ENCODE assay signal across 9 cellular contexts in the genomic region with DNA sequence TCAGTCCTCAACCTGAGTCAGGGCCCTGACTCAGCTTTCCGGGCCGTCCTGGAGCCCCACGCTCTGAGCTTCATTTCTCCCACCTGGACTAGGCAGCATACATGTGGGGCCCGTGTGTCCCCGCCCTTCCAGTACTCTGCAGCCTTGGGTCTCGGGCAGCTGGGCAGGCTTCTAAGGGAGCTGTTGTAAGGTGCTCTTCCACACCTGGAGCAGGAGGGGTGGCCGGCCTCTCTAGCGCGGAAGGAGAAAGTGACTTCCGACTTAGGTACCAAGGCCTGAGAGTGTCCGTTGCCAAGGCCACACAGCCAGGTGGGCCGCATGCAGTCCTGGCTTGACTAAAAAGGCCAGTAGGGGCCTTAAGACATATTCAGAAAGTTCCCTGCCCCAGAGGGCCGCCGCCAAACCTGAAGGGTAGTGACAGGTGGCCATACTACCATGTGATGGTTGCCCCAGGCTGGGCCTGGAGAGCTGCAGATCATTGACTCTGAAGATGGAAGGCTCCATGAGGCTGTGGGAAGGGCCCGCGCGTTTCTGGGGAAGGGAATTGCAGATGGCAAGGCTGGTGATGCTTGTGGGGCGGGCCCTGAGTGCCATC. TPM values are rescaled to one million over a fixed set of nuclear protein-coding genes. Genes with fewer than 3 reads are reported as not detected.
DNase-seq lines count a peak whose midpoint lies in the region; ATAC-seq lines count a peak whose summit lies in the region.
"Had no signal": no experiment of that assay in that cellular context is flagged by ENCODE, and none has a peak within 500 bp of the region (broad histone marks: within the 10 kb centered on the region; RNA-seq: fewer than 3 reads in every experiment).

No MANE protein-coding gene starts in this region.

- no peaks in the 10 kb centered on the region for H3K27me3 Mint-ChIP-seq in activated naive CD8-positive, alpha-beta T cell treated with anti-CD3 and anti-CD28 coated beads, Interleukin-2, amount 10 ng/mL, durations not matched to agents 7 days and 5 days

- no peaks in the 10 kb centered on the region for H3K9me3 ChIP-seq in muscle layer of colon (ENCODE audit: low read length)

- H3K27ac ChIP-seq in muscle layer of colon (ENCODE audit: low read depth, low read length) = peak overlapping the region; percentile 40

- no peaks in the 10 kb centered on the region for H3K9me3 Mint-ChIP-seq in activated naive CD8-positive, alpha-beta T cell treated with anti-CD3 and anti-CD28 coated beads, Interleukin-2, amount 10 ng/mL, durations not matched to agents 7 days and 5 days

- H3K36me3 Mint-ChIP-seq in activated naive CD8-positive, alpha-beta T cell treated with anti-CD3 and anti-CD28 coated beads, Interleukin-2, amount 10 ng/mL, durations not matched to agents 7 days and 5 days = peaks cover 18% of the 10 kb centered on the region

- peak overlapping the region in 1 of 2 donors; percentile 27 for H3K4me3 ChIP-seq in muscle layer of colon (ENCODE audit: low read depth in 1 of 2, low read length in 2 of 2)

- ATAC-seq in GM18873 (IDR thresholded peaks at IDR 0.05; ENCODE audit: low FRiP score, unreplicated experiment) (peak; percentile 19), HG02852 (IDR thresholded peaks at IDR 0.05; ENCODE audit: unreplicated experiment) (peak; percentile 14)
- ATAC-seq in activated naive CD8-positive, alpha-beta T cell treated with anti-CD3 and anti-CD28 coated beads, Interleukin-2, amount 10 ng/mL, durations not matched to agents 7 days and 5 days (ENCODE audit: low read depth) = peak; percentile 30

- peak overlapping the region; percentile 72 for H3K4me3 Mint-ChIP-seq in activated naive CD8-positive, alpha-beta T cell treated with anti-CD3 and anti-CD28 coated beads, Interleukin-2, amount 10 ng/mL, durations not matched to agents 7 days and 5 days

- H3K27me3 ChIP-seq in muscle layer of colon (ENCODE audit: control insufficient read depth in 1 of 2, insufficient read depth in 2 of 2, low read length in 2 of 2) = no peaks in the 10 kb centered on the region

- peaks cover 7% of the 10 kb centered on the region for H3K4me1 Mint-ChIP-seq in activated naive CD8-positive, alpha-beta T cell treated with anti-CD3 and anti-CD28 coated beads, Interleukin-2, amount 10 ng/mL, durations not matched to agents 7 days and 5 days

- POLR2A ChIA-PET in activated naive CD8-positive, alpha-beta T cell treated with anti-CD3 and anti-CD28 coated beads, Interleukin-2, amount 10 ng/mL, durations not matched to agents 7 days and 5 days (lab: Charles Lee) = interaction anchor here (0.7 to 2.8 kb wide), 11 partner anchors 10 to 69 kb away, joined by 3 to 14 read pairs (median 3); a partner anchor contains a TSS

- peaks cover 37% of the 10 kb centered on the region for H3K36me3 ChIP-seq in muscle layer of colon (ENCODE audit: insufficient read depth, low read length)

- H3K4me1 ChIP-seq in muscle layer of colon (ENCODE audit: insufficient read depth, low read length) = peaks cover 32% of the 10 kb centered on the region

- no peak for DNase-seq in activated naive CD8-positive, alpha-beta T cell treated with anti-CD3 and anti-CD28 coated beads, Interleukin-2, amount 10 ng/mL, durations not matched to agents 7 days and 5 days
- DNase-seq in stimulated activated CD4-positive, alpha-beta T cell treated with anti-CD3 and anti-CD28 coated beads, Interleukin-12 subunit alpha, Interleukin-12 subunit beta, amount 100 ng/mL, for 4 hours = no peak
- DNase-seq in NCI-H446 (lab: John Stamatoyannopoulos, UW) (no peak), mucosa of gallbladder (ENCODE audit: low spot score) (no peak), NCI-H526 (lab: John Stamatoyannopoulos, UW) (no peak)

- H3K27ac Mint-ChIP-seq in activated naive CD8-positive, alpha-beta T cell treated with anti-CD3 and anti-CD28 coated beads, Interleukin-2, amount 10 ng/mL, durations not matched to agents 7 days and 5 days = peak overlapping the region; percentile 90

- peak overlapping the region; percentile 39 for H3K9ac ChIP-seq in muscle layer of colon (ENCODE audit: low read length)

RNA-seq across cellular contexts. Expression of a gene that starts 9.4 kb away (rescaled TPM):
- 1 to 10 TPM in 1 of 2 experiments, under 1 TPM in 1; 0.36 to 1.0 TPM for total RNA-seq in activated naive CD8-positive, alpha-beta T cell treated with anti-CD3 and anti-CD28 coated beads, Interleukin-2, amount 10 ng/mL, durations not matched to agents 7 days and 5 days
- total RNA-seq in mucosa of gallbladder = 87.0 TPM

RNA-seq across cellular contexts. Expression of a gene that starts 19.4 kb away (rescaled TPM):
- total RNA-seq in activated naive CD8-positive, alpha-beta T cell treated with anti-CD3 and anti-CD28 coated beads, Interleukin-2, amount 10 ng/mL, durations not matched to agents 7 days and 5 days = not detected
- 0.95 TPM for total RNA-seq in mucosa of gallbladder
- total RNA-seq: kidney epithelial cell had no signal

RNA-seq across cellular contexts. Expression of a gene that starts 23.5 kb away (rescaled TPM):
- total RNA-seq in activated naive CD8-positive, alpha-beta T cell treated with anti-CD3 and anti-CD28 coated beads, Interleukin-2, amount 10 ng/mL, durations not matched to agents 7 days and 5 days = 100 to 1,000 TPM; 435 to 448 TPM
- 261 TPM for total RNA-seq in mucosa of gallbladder

RNA-seq across cellular contexts. Expression of a gene that starts 32.7 kb away (rescaled TPM):
- total RNA-seq in activated naive CD8-positive, alpha-beta T cell treated with anti-CD3 and anti-CD28 coated beads, Interleukin-2, amount 10 ng/mL, durations not matched to agents 7 days and 5 days = 10 to 100 TPM; 50.0 to 59.0 TPM
- total RNA-seq in mucosa of gallbladder = 74.8 TPM

RNA-seq across cellular contexts. Expression of a gene that starts 39.7 kb away (rescaled TPM):
- total RNA-seq in activated naive CD8-positive, alpha-beta T cell treated with anti-CD3 and anti-CD28 coated beads, Interleukin-2, amount 10 ng/mL, durations not matched to agents 7 days and 5 days = 1 to 10 TPM; 5.9 to 7.0 TPM
- total RNA-seq in mucosa of gallbladder = 7.8 TPM

Comparison
In these comparisons a context has a peak if more than half of its experiments do, and no peak if none do; other contexts are left out.
1. RNA of a gene that starts 9.4 kb away (total RNA-seq): 87.0 TPM in mucosa of gallbladder (single experiment); 0.36 to 1.0 TPM in activated naive CD8-positive, alpha-beta T cell treated with anti-CD3 and anti-CD28 coated beads, Interleukin-2, amount 10 ng/mL, durations not matched to agents 7 days and 5 days; every median in the first group is over 10 times any median in the second.
2. Peak in every context shown above with its lines, with median percentiles within 50 percentile points of each other: ATAC-seq.